1 cellular context compared by ENCODE assay signal in genomic region chr13:99721606-99722384, GRCh38.
TF ChIP-seq lines count a peak whose summit lies in the region.

No MANE protein-coding gene starts in this region.

TF ChIP-seq in WTC11, 78 proteins besides CTCF, POLR2A, EP300 and RAD21 (continued from another document):
- TF ChIP-seq TEAD1 (CRISPR knock-in tag; IDR thresholded peaks at IDR 0.05) (no peak), ESRRA (CRISPR knock-in tag; IDR thresholded peaks at IDR 0.05; ENCODE audit: borderline replicate concordance) (no peak), FOXK1 (CRISPR knock-in tag; IDR thresholded peaks at IDR 0.05) (no peak), RORB (CRISPR knock-in tag; IDR thresholded peaks at IDR 0.05) (no peak), ZBTB43 (CRISPR knock-in tag; IDR thresholded peaks at IDR 0.05) (no peak)
